ENCODE assay signal across 28 cellular contexts in genomic region chr12:5768880-5769199, GRCh38.
"Had no signal": no experiment of that assay in that cellular context is flagged by ENCODE, and none has a peak within 500 bp of the region (broad histone marks: within the 10 kb centered on the region; RNA-seq: fewer than 3 reads in every experiment).

No MANE protein-coding gene starts in this region.

- DNase-seq: naive B cell; naive thymus-derived CD8-positive, alpha-beta T cell; nucleus accumbens; psoas muscle; right lobe of liver; sigmoid colon; small intestine; stimulated activated CD4-positive, alpha-beta T cell treated with anti-CD3 and anti-CD28 coated beads, Interleukin-15, amount 100 ng/mL, for 24 hours; stimulated activated CD4-positive, alpha-beta T cell treated with anti-CD3 and anti-CD28 coated beads, Interleukin-2, amount 100 ng/mL, for 24 hours; stimulated activated CD4-positive, alpha-beta T cell treated with anti-CD3 and anti-CD28 coated beads, Interleukin-2, amount 100 ng/mL, for 48 hours; stimulated activated CD4-positive, alpha-beta T cell treated with anti-CD3 and anti-CD28 coated beads, Interleukin-4, amount 100 ng/mL, for 24 hours; stimulated activated CD8-positive, alpha-beta memory T cell treated with anti-CD3 and anti-CD28 coated beads, Interleukin-4, amount 100 ng/mL, for 48 hours; stimulated activated naive CD4-positive, alpha-beta T cell; stimulated activated naive CD8-positive, alpha-beta T cell treated with anti-CD3 and anti-CD28 coated beads, Interleukin-15, amount 100 ng/mL, for 72 hours; stimulated activated naive CD8-positive, alpha-beta T cell treated with anti-CD3 and anti-CD28 coated beads, Interleukin-15, Interleukin-2, amounts not matched to agents 100 U/mL and 50 U/mL, for 24 hours; substantia nigra; transverse colon had no signal

- ATAC-seq: naive thymus-derived CD8-positive, alpha-beta T cell; natural killer cell treated with Interleukin-12 subunit alpha and Interleukin-12 subunit beta and Interleukin-15 and Interleukin-18, amount 100 ng/mL, for 72 hours; psoas muscle; stimulated activated memory B cell treated with anti-CD40 and anti-IgM and Interleukin-4, amounts not matched to agents 10 μg/mL and 1 μg/mL and 100 μg/mL, for 72 hours; stimulated activated naive CD8-positive, alpha-beta T cell treated with anti-CD3 and anti-CD28 coated beads, Interleukin-15, amount 100 ng/mL, for 72 hours; stimulated activated naive CD8-positive, alpha-beta T cell treated with anti-CD3 and anti-CD28 coated beads, Interleukin-15, Interleukin-2, amounts not matched to agents 100 U/mL and 50 U/mL, for 24 hours had no signal

- H3K4me3 Mint-ChIP-seq: naive B cell; naive thymus-derived CD8-positive, alpha-beta T cell; natural killer cell treated with Interleukin-12 subunit alpha and Interleukin-12 subunit beta and Interleukin-15 and Interleukin-18, amount 100 ng/mL, for 72 hours; stimulated activated memory B cell treated with anti-CD40 and anti-IgM and Interleukin-4, amounts not matched to agents 10 μg/mL and 1 μg/mL and 100 μg/mL, for 72 hours; stimulated activated naive CD8-positive, alpha-beta T cell treated with anti-CD3 and anti-CD28 coated beads, Interleukin-15, amount 100 ng/mL, for 72 hours; type B pancreatic cell had no signal

- H3K36me3 Mint-ChIP-seq: naive B cell; naive thymus-derived CD8-positive, alpha-beta T cell; natural killer cell treated with Interleukin-12 subunit alpha and Interleukin-12 subunit beta and Interleukin-15 and Interleukin-18, amount 100 ng/mL, for 72 hours; stimulated activated memory B cell treated with anti-CD40 and anti-IgM and Interleukin-4, amounts not matched to agents 10 μg/mL and 1 μg/mL and 100 μg/mL, for 72 hours; type B pancreatic cell had no signal

- H3K27ac ChIP-seq: neutrophil, parathyroid adenoma, psoas muscle, right lobe of liver, sigmoid colon, suprapubic skin, testis, tibial artery, transverse colon, upper lobe of right lung, vagina had no signal

- H3K9ac ChIP-seq: parathyroid adenoma had no signal

- H3K9me3 Mint-ChIP-seq: naive thymus-derived CD8-positive, alpha-beta T cell; natural killer cell treated with Interleukin-12 subunit alpha and Interleukin-12 subunit beta and Interleukin-15 and Interleukin-18, amount 100 ng/mL, for 72 hours; stimulated activated memory B cell treated with anti-CD40 and anti-IgM and Interleukin-4, amounts not matched to agents 10 μg/mL and 1 μg/mL and 100 μg/mL, for 72 hours; stimulated activated naive CD8-positive, alpha-beta T cell treated with anti-CD3 and anti-CD28 coated beads, Interleukin-15, amount 100 ng/mL, for 72 hours; type B pancreatic cell had no signal

- H2AFZ ChIP-seq: parathyroid adenoma had no signal

- FAIRE-seq: small intestine had no signal

- H3K27me3 Mint-ChIP-seq: stimulated activated memory B cell treated with anti-CD40 and anti-IgM and Interleukin-4, amounts not matched to agents 10 μg/mL and 1 μg/mL and 100 μg/mL, for 72 hours; stimulated activated naive CD8-positive, alpha-beta T cell treated with anti-CD3 and anti-CD28 coated beads, Interleukin-15, amount 100 ng/mL, for 72 hours had no signal

- H3K4me1 ChIP-seq: parathyroid adenoma, psoas muscle, right lobe of liver, sigmoid colon, suprapubic skin, testis had no signal

- H3K4me3 ChIP-seq: psoas muscle, right lobe of liver, sigmoid colon, suprapubic skin, testis, tibial artery, transverse colon, upper lobe of right lung, vagina had no signal

- H3K4me1 Mint-ChIP-seq: naive B cell; naive thymus-derived CD8-positive, alpha-beta T cell; stimulated activated memory B cell treated with anti-CD40 and anti-IgM and Interleukin-4, amounts not matched to agents 10 μg/mL and 1 μg/mL and 100 μg/mL, for 72 hours; stimulated activated naive CD8-positive, alpha-beta T cell treated with anti-CD3 and anti-CD28 coated beads, Interleukin-15, amount 100 ng/mL, for 72 hours had no signal

- H3K36me3 ChIP-seq: neutrophil, right lobe of liver, sigmoid colon, suprapubic skin, tibial artery, transverse colon, upper lobe of right lung, vagina had no signal

- H3K27ac Mint-ChIP-seq: naive B cell; naive thymus-derived CD8-positive, alpha-beta T cell; natural killer cell treated with Interleukin-12 subunit alpha and Interleukin-12 subunit beta and Interleukin-15 and Interleukin-18, amount 100 ng/mL, for 72 hours; progenitor cell of endocrine pancreas; stimulated activated memory B cell treated with anti-CD40 and anti-IgM and Interleukin-4, amounts not matched to agents 10 μg/mL and 1 μg/mL and 100 μg/mL, for 72 hours; type B pancreatic cell had no signal

- H3K27me3 ChIP-seq: right lobe of liver, sigmoid colon, testis, transverse colon, upper lobe of right lung, vagina had no signal

- H3K9me3 ChIP-seq: neutrophil, psoas muscle, right lobe of liver, sigmoid colon, suprapubic skin, testis, tibial artery, transverse colon, upper lobe of right lung, vagina had no signal
